In genomic region chr10:101535949-101536348, GRCh38 we compare ENCODE assay signal across 24 cellular contexts. TPM values are rescaled to one million over a fixed set of nuclear protein-coding genes. Genes with fewer than 3 reads are reported as not detected.
DNase-seq lines count a peak whose midpoint lies in the region; ATAC-seq, FAIRE-seq and TF ChIP-seq lines count a peak whose summit lies in the region.
"Had no signal": no experiment of that assay in that cellular context is flagged by ENCODE, and none has a peak within 500 bp of the region (broad histone marks: within the 10 kb centered on the region; RNA-seq: fewer than 3 reads in every experiment).

No MANE protein-coding gene starts in this region.

- H3K36me3 Mint-ChIP-seq in natural killer cell treated with Interleukin-12 subunit alpha and Interleukin-12 subunit beta and Interleukin-15 and Interleukin-18, amount 100 ng/mL, for 72 hours, result no peaks in the 10 kb centered on the region

- H3K4me1 Mint-ChIP-seq in natural killer cell treated with Interleukin-12 subunit alpha and Interleukin-12 subunit beta and Interleukin-15 and Interleukin-18, amount 100 ng/mL, for 72 hours (ENCODE audit: low read depth in 2 of 2), result no peaks in the 10 kb centered on the region

- no peaks in the 10 kb centered on the region for H3K27me3 ChIP-seq in GM12878 (replicated peaks in 1 of 2; ENCODE audit: control insufficient read depth in 2 of 2, insufficient read depth in 2 of 2, low read length in 1 of 2)

- SMC1A ChIA-PET in GM12878 (lab: Charles Lee; ENCODE audit: uncharacterized antibody, unreplicated experiment), result interaction anchor here (1.2 to 1.7 kb wide), 2 partner anchors 34 to 35 kb away, joined by 3 to 4 read pairs; no protein-coding TSS in a partner anchor

- no peaks in the 10 kb centered on the region for H3K9me3 ChIP-seq in GM12878 (replicated peaks; ENCODE audit: control insufficient read depth, insufficient read depth, low read length)

- peak overlapping the region; percentile 4 to 6 for H3K27ac Mint-ChIP-seq in natural killer cell treated with Interleukin-12 subunit alpha and Interleukin-12 subunit beta and Interleukin-15 and Interleukin-18, amount 100 ng/mL, for 72 hours
- H3K27ac Mint-ChIP-seq: activated CD8-positive, alpha-beta T cell treated with anti-CD3 and anti-CD28 coated beads for 36 hours; dendritic cell treated with granulocyte-macrophage colony-stimulating factor and Interleukin-4, amounts not matched to agents 40 ng/mL and 50 ng/mL, for 4 days had no signal

- no peak for TF ChIP-seq RAD21 in GM12878 (IDR thresholded peaks at IDR 0.05; ENCODE audit: insufficient read depth, low read depth, low read length)

- H3K27ac ChIP-seq in GM12878 (ENCODE audit: control insufficient read depth, insufficient read depth), result no peak overlapping the region
- H3K27ac ChIP-seq: KMS-11 had no signal

- no peak overlapping the region; the same call in 1 of the 2 replicates for H3K4me2 ChIP-seq in GM12878 (ENCODE audit: control insufficient read depth, insufficient read depth)
- H3K4me2 ChIP-seq: KMS-11 had no signal

- H3K4me1 ChIP-seq in GM12878 (ENCODE audit: control insufficient read depth, insufficient read depth, low read length), result 0 out of 2 replicates have a peak, but pooled peaks cover 3% of the 10 kb centered on the region

- 15% methylated on average over 4 of the region's 4 CpGs for WGBS in GM12878 (ENCODE audit: insufficient coverage, insufficient replicate concordance, low lambda C conversion rate, missing lambda C conversion rate)

- DNase-seq in GM12891 (ENCODE audit: insufficient read length, low spot score) (peak; percentile 42), GM12878 (ENCODE audit: low read depth, low spot score) (no peak), NCI-H524 treated with DMSO at 0.1 percent for 48 hours (lab: John Stamatoyannopoulos, UW) (no peak), NCI-H1092 (lab: John Stamatoyannopoulos, UW) (no peak), inferior parietal cortex (ENCODE audit: extremely low spot score) (no peak)
- no peak for DNase-seq in natural killer cell treated with Interleukin-12 subunit alpha and Interleukin-12 subunit beta and Interleukin-15 and Interleukin-18, amount 100 ng/mL, for 72 hours (ENCODE audit: low spot score)
- no peak for DNase-seq in stimulated activated CD4-positive, alpha-beta T cell treated with anti-CD3 and anti-CD28 coated beads, Interleukin-4, amount 100 ng/mL, for 4 hours
- DNase-seq: activated CD4-positive, CD25-positive, alpha-beta regulatory T cell; activated CD8-positive, alpha-beta T cell treated with anti-CD3 and anti-CD28 coated beads for 36 hours; C1 segment of cervical spinal cord; DMS 273 treated with DMSO at 0.1 percent for 48 hours; foreskin fibroblast; hypothalamus; islet precursor cell; NCI-H187; NCI-H226; occipital lobe; substantia nigra; T-helper 2 cell had no signal

- POLR2A ChIA-PET in GM12878 (lab: Charles Lee), result no interaction called here

- no peak overlapping the region for H3K4me3 ChIP-seq in GM12878

- no peaks in the 10 kb centered on the region for H3K9me3 Mint-ChIP-seq in natural killer cell treated with Interleukin-12 subunit alpha and Interleukin-12 subunit beta and Interleukin-15 and Interleukin-18, amount 100 ng/mL, for 72 hours
- H3K9me3 Mint-ChIP-seq: activated CD8-positive, alpha-beta T cell treated with anti-CD3 and anti-CD28 coated beads for 36 hours; dendritic cell treated with granulocyte-macrophage colony-stimulating factor and Interleukin-4, amounts not matched to agents 40 ng/mL and 50 ng/mL, for 4 days had no signal

- TF ChIP-seq CTCF in GM12878 (IDR thresholded peaks at IDR 0.05 in 2 of 3, conservative IDR thresholded peaks at IDR 0.05 in 1 of 3; ENCODE audit: control insufficient read depth in 2 of 3, extremely low read depth in 1 of 3, insufficient read depth in 1 of 3, low read depth in 3 of 3, low read length in 3 of 3), result no peak

- no peaks in the 10 kb centered on the region for H3K36me3 ChIP-seq in GM12878 (ENCODE audit: control insufficient read depth in 2 of 2, insufficient read depth in 2 of 2, low read length in 1 of 2)

- intact Hi-C loops in GM12878 (cut with micrococcal nuclease; ENCODE audit: unreplicated experiment), result no loop called here

- RAD21 ChIA-PET in GM12878 (lab: Charles Lee; ENCODE audit: unreplicated experiment), result interaction anchor here (1.4 kb wide), 1 partner anchor 35 kb away, joined by 3 read pairs; no protein-coding TSS in a partner anchor

- no peak overlapping the region for H3K9ac ChIP-seq in GM12878 (ENCODE audit: control insufficient read depth, insufficient read depth, low read length)
- H3K9ac ChIP-seq: KMS-11 had no signal

- H2AFZ ChIP-seq in GM12878 (ENCODE audit: control insufficient read depth, low read depth, low read length), result no peak overlapping the region

- TF ChIP-seq EP300 in GM12878 (IDR thresholded peaks at IDR 0.05; ENCODE audit: borderline replicate concordance in 1 of 2, control insufficient read depth in 1 of 2, low read depth in 2 of 2, low read length in 2 of 2), result no peak

- in situ Hi-C loops in GM12878 (cut with MboI), result no loop called here

- no peaks in the 10 kb centered on the region for H3K79me2 ChIP-seq in GM12878 (ENCODE audit: control insufficient read depth, insufficient read depth, low read length)

- peak; percentile 64 for FAIRE-seq in GM12891 (lab: Jason Lieb, UNC)
- no peak for FAIRE-seq in GM12878 (lab: Jason Lieb, UNC)
- FAIRE-seq: RCC 7860 had no signal

- CTCF ChIA-PET in GM12878 (lab: Yijun Ruan, JAX), result interaction anchor here (0.6 to 3.3 kb wide), 14 partner anchors 10 to 322 kb away, joined by 3 to 24 read pairs (median 4); partner anchors contain the start of gene NPM3

- ATAC-seq in HG03196 (IDR thresholded peaks at IDR 0.05; ENCODE audit: unreplicated experiment) (peak; percentile 64), GM12878 (peak; percentile 66)
- ATAC-seq in natural killer cell treated with Interleukin-12 subunit alpha and Interleukin-12 subunit beta and Interleukin-15 and Interleukin-18, amount 100 ng/mL, for 72 hours, result no peak
- ATAC-seq: activated CD8-positive, alpha-beta T cell treated with anti-CD3 and anti-CD28 coated beads for 36 hours; HCT116 had no signal

- no peaks in the 10 kb centered on the region for H3K27me3 Mint-ChIP-seq in natural killer cell treated with Interleukin-12 subunit alpha and Interleukin-12 subunit beta and Interleukin-15 and Interleukin-18, amount 100 ng/mL, for 72 hours
- H3K27me3 Mint-ChIP-seq: activated CD8-positive, alpha-beta T cell treated with anti-CD3 and anti-CD28 coated beads for 36 hours; dendritic cell treated with granulocyte-macrophage colony-stimulating factor and Interleukin-4, amounts not matched to agents 40 ng/mL and 50 ng/mL, for 4 days had no signal

- TF ChIP-seq POLR2A in GM12891 (IDR thresholded peaks at IDR 0.05; ENCODE audit: low read depth, low read length) (no peak), GM12878 (IDR thresholded peaks at IDR 0.05; ENCODE audit: low read depth, low read length) (no peak)

- no TSS peak for BruUV-seq in GM12878 (replicated peaks; lab: Mats Ljungman, UMichigan)

- H3K4me3 Mint-ChIP-seq in natural killer cell treated with Interleukin-12 subunit alpha and Interleukin-12 subunit beta and Interleukin-15 and Interleukin-18, amount 100 ng/mL, for 72 hours, result no peak overlapping the region
- H3K4me3 Mint-ChIP-seq: activated CD8-positive, alpha-beta T cell treated with anti-CD3 and anti-CD28 coated beads for 36 hours; dendritic cell treated with granulocyte-macrophage colony-stimulating factor and Interleukin-4, amounts not matched to agents 40 ng/mL and 50 ng/mL, for 4 days had no signal

- no peaks in the 10 kb centered on the region for H4K20me1 ChIP-seq in GM12878 (ENCODE audit: control insufficient read depth, insufficient read depth)

RNA-seq across cellular contexts. Expression of gene POLL, which starts 52.1 kb away (rescaled TPM):
- polyA plus RNA-seq in GM12891 (2012; ENCODE audit: low read depth, missing spikeins), result 16.4 TPM
- 52.1 and 58.2 TPM in 2 replicates for total RNA-seq in GM12878 (2013; cell fraction: nucleolus; rRNA removed)
- total RNA-seq in GM12878 (2014; rRNA removed), result 14.7 and 15.0 TPM in 2 replicates
- total RNA-seq in GM12878 (2014; rRNA removed; fragmentation: Illumina TruSeq; extraction: Trizol), result 9.0 and 9.7 TPM in 2 replicates
- total RNA-seq in GM12878 (2021), result 21.6 and 25.4 TPM in 2 replicates
- polyA plus RNA-seq in GM12878 (2011; ENCODE audit: low read depth), result 9.3 TPM
- polyA plus RNA-seq in GM12878 (2011; rRNA removed), result 12.9 and 20.1 TPM in 2 replicates
- polyA plus RNA-seq in GM12878 (2011; cell fraction: cytosol; rRNA removed), result 32.4 and 34.5 TPM in 2 replicates
- polyA plus RNA-seq in GM12878 (2011; cell fraction: nucleus; rRNA removed), result 74.3 and 86.8 TPM in 2 replicates
- polyA plus RNA-seq in GM12878 (2012), result 17.3 and 23.8 TPM in 2 replicates
- 10.9 and 12.2 TPM in 2 replicates for polyA plus RNA-seq in GM12878 (2014; fragmentation: Illumina TruSeq; extraction: Trizol)
- polyA plus RNA-seq in GM12878 (2014; fragmentation: Nextera tagmentation; extraction: Ambion mirVana), result 1 to 10 TPM; 1.5 to 2.1 TPM
- 18.9 and 20.7 TPM in 2 replicates for polyA plus RNA-seq in GM12878 (2014; rRNA removed)
- polyA plus RNA-seq in GM12878 (2016; fragmentation: Nextera tagmentation; extraction: Ambion mirVana), result 10 to 100 TPM; 13.1 to 14.4 TPM
- polyA minus RNA-seq in GM12878 (2011; rRNA and poly(A)+ RNA removed), result 42.9 and 69.5 TPM in 2 replicates
- polyA minus RNA-seq in GM12878 (2011; cell fraction: cytosol; rRNA and poly(A)+ RNA removed), result 14.5 and 15.6 TPM in 2 replicates
- 23.5 and 34.8 TPM in 2 replicates for polyA minus RNA-seq in GM12878 (2011; cell fraction: nucleus; rRNA and poly(A)+ RNA removed)
- total RNA-seq in natural killer cell treated with Interleukin-12 subunit alpha and Interleukin-12 subunit beta and Interleukin-15 and Interleukin-18, amount 100 ng/mL, for 72 hours, result 10 to 100 TPM; 27.6 to 37.3 TPM

RNA-seq across cellular contexts. Expression of gene DPCD, which starts 52.2 kb away (rescaled TPM):
- polyA plus RNA-seq in GM12891 (2012; ENCODE audit: low read depth, missing spikeins), result 34.5 TPM
- total RNA-seq in GM12878 (2013; cell fraction: nucleolus; rRNA removed), result 7.4 and 14.2 TPM in 2 replicates
- total RNA-seq in GM12878 (2014; rRNA removed), result 16.4 and 17.9 TPM in 2 replicates
- total RNA-seq in GM12878 (2014; rRNA removed; fragmentation: Illumina TruSeq; extraction: Trizol), result 17.1 TPM in 2 replicates
- total RNA-seq in GM12878 (2021), result 9.7 and 13.0 TPM in 2 replicates
- polyA plus RNA-seq in GM12878 (2011; ENCODE audit: low read depth), result 24.9 TPM
- polyA plus RNA-seq in GM12878 (2011; rRNA removed), result 35.1 and 37.2 TPM in 2 replicates
- 28.2 and 36.0 TPM in 2 replicates for polyA plus RNA-seq in GM12878 (2011; cell fraction: cytosol; rRNA removed)
- polyA plus RNA-seq in GM12878 (2011; cell fraction: nucleus; rRNA removed), result 13.3 and 20.0 TPM in 2 replicates
- polyA plus RNA-seq in GM12878 (2012), result 23.8 and 25.3 TPM in 2 replicates
- 17.1 and 21.6 TPM in 2 replicates for polyA plus RNA-seq in GM12878 (2014; fragmentation: Illumina TruSeq; extraction: Trizol)
- 10 to 100 TPM; 39.9 to 50.9 TPM for polyA plus RNA-seq in GM12878 (2014; fragmentation: Nextera tagmentation; extraction: Ambion mirVana)
- 13.5 and 16.0 TPM in 2 replicates for polyA plus RNA-seq in GM12878 (2014; rRNA removed)
- 10 to 100 TPM; 31.1 to 36.2 TPM for polyA plus RNA-seq in GM12878 (2016; fragmentation: Nextera tagmentation; extraction: Ambion mirVana)
- polyA minus RNA-seq in GM12878 (2011; rRNA and poly(A)+ RNA removed), result 11.6 and 13.8 TPM in 2 replicates
- polyA minus RNA-seq in GM12878 (2011; cell fraction: cytosol; rRNA and poly(A)+ RNA removed), result 2.8 and 5.4 TPM in 2 replicates
- polyA minus RNA-seq in GM12878 (2011; cell fraction: nucleus; rRNA and poly(A)+ RNA removed), result 3.4 and 5.5 TPM in 2 replicates
- total RNA-seq in natural killer cell treated with Interleukin-12 subunit alpha and Interleukin-12 subunit beta and Interleukin-15 and Interleukin-18, amount 100 ng/mL, for 72 hours, result 10 to 100 TPM in 1 of 2 donors, 1 to 10 TPM in 1; 8.2 to 11.2 TPM

Comparison
In these comparisons a context has a peak if more than half of its experiments do, and no peak if none do; other contexts are left out.
1. ATAC-seq: peak in HG03196 (single experiment) and GM12878 (single experiment); none in natural killer cell treated with Interleukin-12 subunit alpha and Interleukin-12 subunit beta and Interleukin-15 and Interleukin-18, amount 100 ng/mL, for 72 hours (0 of 2).